ENCODE assay signal across 1 cellular context in the genomic region with DNA sequence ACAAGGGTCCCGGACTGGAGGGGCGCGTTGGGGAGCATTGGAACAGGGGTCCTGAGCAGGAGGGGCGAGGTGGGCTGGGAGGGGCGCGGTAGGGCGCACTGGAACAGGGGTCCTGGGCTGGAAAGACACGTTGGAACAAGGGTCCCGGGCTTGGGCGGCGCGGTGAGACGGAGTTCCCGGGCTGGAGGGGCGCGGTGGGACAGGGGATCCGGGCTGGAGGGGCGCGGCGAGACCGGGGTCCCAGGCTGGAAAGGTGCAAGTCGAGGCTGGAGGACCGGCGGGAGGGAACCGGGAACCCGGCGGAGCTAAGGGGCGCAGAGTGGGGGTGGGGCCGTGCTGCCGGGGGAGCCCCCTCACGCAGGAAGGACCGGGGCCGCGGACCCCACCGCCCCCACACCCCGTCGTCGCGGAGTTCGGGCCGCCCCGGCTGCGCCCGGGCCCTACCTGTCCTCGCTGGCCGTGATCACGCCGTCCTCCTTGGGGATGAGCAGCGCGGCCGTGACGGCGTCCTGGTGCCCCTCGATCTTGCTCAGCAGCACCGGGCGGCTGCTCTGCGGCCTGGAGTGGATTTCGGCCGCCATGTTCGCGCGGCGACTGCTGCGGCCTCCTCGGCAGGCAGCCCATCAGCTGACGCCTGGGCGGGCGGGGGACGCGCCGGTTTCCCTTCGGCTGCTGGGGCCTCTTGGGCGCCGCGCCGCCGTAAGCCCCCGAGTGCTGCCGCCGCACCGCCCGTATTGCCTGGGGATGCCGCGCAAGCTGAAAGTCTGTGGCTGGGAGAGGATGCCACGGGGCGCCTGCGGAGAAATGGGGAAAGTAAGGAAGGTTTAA.
TF ChIP-seq lines count a peak whose summit lies in the region.

A gene with protein sequence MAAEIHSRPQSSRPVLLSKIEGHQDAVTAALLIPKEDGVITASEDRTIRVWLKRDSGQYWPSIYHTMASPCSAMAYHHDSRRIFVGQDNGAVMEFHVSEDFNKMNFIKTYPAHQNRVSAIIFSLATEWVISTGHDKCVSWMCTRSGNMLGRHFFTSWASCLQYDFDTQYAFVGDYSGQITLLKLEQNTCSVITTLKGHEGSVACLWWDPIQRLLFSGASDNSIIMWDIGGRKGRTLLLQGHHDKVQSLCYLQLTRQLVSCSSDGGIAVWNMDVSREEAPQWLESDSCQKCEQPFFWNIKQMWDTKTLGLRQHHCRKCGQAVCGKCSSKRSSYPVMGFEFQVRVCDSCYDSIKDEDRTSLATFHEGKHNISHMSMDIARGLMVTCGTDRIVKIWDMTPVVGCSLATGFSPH (minus strand): TSS at position 632 of the 828 bp plus-strand sequence. CDS start 51 bp downstream, at position 581.

TF ChIP-seq in K562, 482 proteins besides CTCF, POLR2A, EP300 and RAD21 (continued from another document and continues in another):
- TF ChIP-seq, protein P1, sequence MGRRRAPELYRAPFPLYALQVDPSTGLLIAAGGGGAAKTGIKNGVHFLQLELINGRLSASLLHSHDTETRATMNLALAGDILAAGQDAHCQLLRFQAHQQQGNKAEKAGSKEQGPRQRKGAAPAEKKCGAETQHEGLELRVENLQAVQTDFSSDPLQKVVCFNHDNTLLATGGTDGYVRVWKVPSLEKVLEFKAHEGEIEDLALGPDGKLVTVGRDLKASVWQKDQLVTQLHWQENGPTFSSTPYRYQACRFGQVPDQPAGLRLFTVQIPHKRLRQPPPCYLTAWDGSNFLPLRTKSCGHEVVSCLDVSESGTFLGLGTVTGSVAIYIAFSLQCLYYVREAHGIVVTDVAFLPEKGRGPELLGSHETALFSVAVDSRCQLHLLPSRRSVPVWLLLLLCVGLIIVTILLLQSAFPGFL (CRISPR knock-in tag; IDR thresholded peaks at IDR 0.05): 0 out of 2 replicates have a peak, but pooled peaks have one; percentile 54
- TF ChIP-seq SAFB2 (IDR thresholded peaks at IDR 0.05; ENCODE audit: borderline replicate concordance, low read depth, low read length, severe bottlenecking): no peak
- 0 out of 2 replicates have a peak, but pooled peaks have one; percentile 42 for TF ChIP-seq SP1 (CRISPR knock-in tag; IDR thresholded peaks at IDR 0.05)
- TF ChIP-seq USF1 (CRISPR knock-in tag; IDR thresholded peaks at IDR 0.05): peak; percentile 74
- TF ChIP-seq ZNF165 (CRISPR knock-in tag; IDR thresholded peaks at IDR 0.05; ENCODE audit: borderline replicate concordance): no peak
- TF ChIP-seq NR2F6 (CRISPR knock-in tag; IDR thresholded peaks at IDR 0.05): no peak
- no peak for TF ChIP-seq MXI1 (IDR thresholded peaks at IDR 0.05; ENCODE audit: low read depth, low read length)
- TF ChIP-seq, protein P2, sequence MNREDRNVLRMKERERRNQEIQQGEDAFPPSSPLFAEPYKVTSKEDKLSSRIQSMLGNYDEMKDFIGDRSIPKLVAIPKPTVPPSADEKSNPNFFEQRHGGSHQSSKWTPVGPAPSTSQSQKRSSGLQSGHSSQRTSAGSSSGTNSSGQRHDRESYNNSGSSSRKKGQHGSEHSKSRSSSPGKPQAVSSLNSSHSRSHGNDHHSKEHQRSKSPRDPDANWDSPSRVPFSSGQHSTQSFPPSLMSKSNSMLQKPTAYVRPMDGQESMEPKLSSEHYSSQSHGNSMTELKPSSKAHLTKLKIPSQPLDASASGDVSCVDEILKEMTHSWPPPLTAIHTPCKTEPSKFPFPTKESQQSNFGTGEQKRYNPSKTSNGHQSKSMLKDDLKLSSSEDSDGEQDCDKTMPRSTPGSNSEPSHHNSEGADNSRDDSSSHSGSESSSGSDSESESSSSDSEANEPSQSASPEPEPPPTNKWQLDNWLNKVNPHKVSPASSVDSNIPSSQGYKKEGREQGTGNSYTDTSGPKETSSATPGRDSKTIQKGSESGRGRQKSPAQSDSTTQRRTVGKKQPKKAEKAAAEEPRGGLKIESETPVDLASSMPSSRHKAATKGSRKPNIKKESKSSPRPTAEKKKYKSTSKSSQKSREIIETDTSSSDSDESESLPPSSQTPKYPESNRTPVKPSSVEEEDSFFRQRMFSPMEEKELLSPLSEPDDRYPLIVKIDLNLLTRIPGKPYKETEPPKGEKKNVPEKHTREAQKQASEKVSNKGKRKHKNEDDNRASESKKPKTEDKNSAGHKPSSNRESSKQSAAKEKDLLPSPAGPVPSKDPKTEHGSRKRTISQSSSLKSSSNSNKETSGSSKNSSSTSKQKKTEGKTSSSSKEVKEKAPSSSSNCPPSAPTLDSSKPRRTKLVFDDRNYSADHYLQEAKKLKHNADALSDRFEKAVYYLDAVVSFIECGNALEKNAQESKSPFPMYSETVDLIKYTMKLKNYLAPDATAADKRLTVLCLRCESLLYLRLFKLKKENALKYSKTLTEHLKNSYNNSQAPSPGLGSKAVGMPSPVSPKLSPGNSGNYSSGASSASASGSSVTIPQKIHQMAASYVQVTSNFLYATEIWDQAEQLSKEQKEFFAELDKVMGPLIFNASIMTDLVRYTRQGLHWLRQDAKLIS (CRISPR knock-in tag; IDR thresholded peaks at IDR 0.05): no peak; the same call in 1 of the 2 replicates
- no peak for TF ChIP-seq ZNF143 (CRISPR knock-in tag; IDR thresholded peaks at IDR 0.05)
- peak; percentile 58 for TF ChIP-seq GMEB1 (CRISPR knock-in tag; IDR thresholded peaks at IDR 0.05)
- peak; percentile 94 for TF ChIP-seq NEUROD1 (IDR thresholded peaks at IDR 0.05; ENCODE audit: borderline replicate concordance, low read depth, low read length, partially characterized antibody)
- TF ChIP-seq ZBTB1 (CRISPR knock-in tag; IDR thresholded peaks at IDR 0.05; ENCODE audit: borderline replicate concordance, low read depth): no peak
- no peak for TF ChIP-seq HES1 (IDR thresholded peaks at IDR 0.05; ENCODE audit: low read depth)
- no peak for TF ChIP-seq CEBPZ (IDR thresholded peaks at IDR 0.05; ENCODE audit: borderline replicate concordance, low read depth, low read length)
- 0 out of 2 replicates have a peak, but pooled peaks have one; percentile 39 for TF ChIP-seq OTX1 (CRISPR knock-in tag; IDR thresholded peaks at IDR 0.05)
- no peak for TF ChIP-seq RBM15 (IDR thresholded peaks at IDR 0.05; ENCODE audit: insufficient read depth, low read length)
- TF ChIP-seq PHB (CRISPR knock-in tag; IDR thresholded peaks at IDR 0.05): no peak
- peak; percentile 92 for TF ChIP-seq HMGN3 (IDR thresholded peaks at IDR 0.05; ENCODE audit: borderline replicate concordance, extremely low read depth, insufficient read length, low read depth, low read length)
- peak; percentile 51 for TF ChIP-seq CREB1 (IDR thresholded peaks at IDR 0.05)
- peak; percentile 60; the same call in 1 of the 2 replicates for TF ChIP-seq CREB1 (CRISPR knock-in tag; IDR thresholded peaks at IDR 0.05)
- TF ChIP-seq NFATC3 (IDR thresholded peaks at IDR 0.05): no peak
- TF ChIP-seq MAFK (IDR thresholded peaks at IDR 0.05; ENCODE audit: low read length): peak; percentile 91
- TF ChIP-seq MAZ (CRISPR knock-in tag; conservative IDR thresholded peaks at IDR 0.05 in 1 of 2, IDR thresholded peaks at IDR 0.05 in 1 of 2): peak; percentile 89 to 91
- TF ChIP-seq, protein P3, sequence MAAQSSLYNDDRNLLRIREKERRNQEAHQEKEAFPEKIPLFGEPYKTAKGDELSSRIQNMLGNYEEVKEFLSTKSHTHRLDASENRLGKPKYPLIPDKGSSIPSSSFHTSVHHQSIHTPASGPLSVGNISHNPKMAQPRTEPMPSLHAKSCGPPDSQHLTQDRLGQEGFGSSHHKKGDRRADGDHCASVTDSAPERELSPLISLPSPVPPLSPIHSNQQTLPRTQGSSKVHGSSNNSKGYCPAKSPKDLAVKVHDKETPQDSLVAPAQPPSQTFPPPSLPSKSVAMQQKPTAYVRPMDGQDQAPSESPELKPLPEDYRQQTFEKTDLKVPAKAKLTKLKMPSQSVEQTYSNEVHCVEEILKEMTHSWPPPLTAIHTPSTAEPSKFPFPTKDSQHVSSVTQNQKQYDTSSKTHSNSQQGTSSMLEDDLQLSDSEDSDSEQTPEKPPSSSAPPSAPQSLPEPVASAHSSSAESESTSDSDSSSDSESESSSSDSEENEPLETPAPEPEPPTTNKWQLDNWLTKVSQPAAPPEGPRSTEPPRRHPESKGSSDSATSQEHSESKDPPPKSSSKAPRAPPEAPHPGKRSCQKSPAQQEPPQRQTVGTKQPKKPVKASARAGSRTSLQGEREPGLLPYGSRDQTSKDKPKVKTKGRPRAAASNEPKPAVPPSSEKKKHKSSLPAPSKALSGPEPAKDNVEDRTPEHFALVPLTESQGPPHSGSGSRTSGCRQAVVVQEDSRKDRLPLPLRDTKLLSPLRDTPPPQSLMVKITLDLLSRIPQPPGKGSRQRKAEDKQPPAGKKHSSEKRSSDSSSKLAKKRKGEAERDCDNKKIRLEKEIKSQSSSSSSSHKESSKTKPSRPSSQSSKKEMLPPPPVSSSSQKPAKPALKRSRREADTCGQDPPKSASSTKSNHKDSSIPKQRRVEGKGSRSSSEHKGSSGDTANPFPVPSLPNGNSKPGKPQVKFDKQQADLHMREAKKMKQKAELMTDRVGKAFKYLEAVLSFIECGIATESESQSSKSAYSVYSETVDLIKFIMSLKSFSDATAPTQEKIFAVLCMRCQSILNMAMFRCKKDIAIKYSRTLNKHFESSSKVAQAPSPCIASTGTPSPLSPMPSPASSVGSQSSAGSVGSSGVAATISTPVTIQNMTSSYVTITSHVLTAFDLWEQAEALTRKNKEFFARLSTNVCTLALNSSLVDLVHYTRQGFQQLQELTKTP (IDR thresholded peaks at IDR 0.05; ENCODE audit: low read depth in 1 of 2, partially characterized antibody in 2 of 2): peak in 1 of 2 experiments; percentile 27
- no peak for TF ChIP-seq ETS2 (tag; IDR thresholded peaks at IDR 0.05; ENCODE audit: borderline replicate concordance, poor library complexity, severe bottlenecking)
- no peak for TF ChIP-seq DMBX1 (CRISPR knock-in tag; IDR thresholded peaks at IDR 0.05; ENCODE audit: borderline replicate concordance)
- TF ChIP-seq, protein P4, sequence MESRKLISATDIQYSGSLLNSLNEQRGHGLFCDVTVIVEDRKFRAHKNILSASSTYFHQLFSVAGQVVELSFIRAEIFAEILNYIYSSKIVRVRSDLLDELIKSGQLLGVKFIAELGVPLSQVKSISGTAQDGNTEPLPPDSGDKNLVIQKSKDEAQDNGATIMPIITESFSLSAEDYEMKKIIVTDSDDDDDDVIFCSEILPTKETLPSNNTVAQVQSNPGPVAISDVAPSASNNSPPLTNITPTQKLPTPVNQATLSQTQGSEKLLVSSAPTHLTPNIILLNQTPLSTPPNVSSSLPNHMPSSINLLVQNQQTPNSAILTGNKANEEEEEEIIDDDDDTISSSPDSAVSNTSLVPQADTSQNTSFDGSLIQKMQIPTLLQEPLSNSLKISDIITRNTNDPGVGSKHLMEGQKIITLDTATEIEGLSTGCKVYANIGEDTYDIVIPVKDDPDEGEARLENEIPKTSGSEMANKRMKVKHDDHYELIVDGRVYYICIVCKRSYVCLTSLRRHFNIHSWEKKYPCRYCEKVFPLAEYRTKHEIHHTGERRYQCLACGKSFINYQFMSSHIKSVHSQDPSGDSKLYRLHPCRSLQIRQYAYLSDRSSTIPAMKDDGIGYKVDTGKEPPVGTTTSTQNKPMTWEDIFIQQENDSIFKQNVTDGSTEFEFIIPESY (CRISPR knock-in tag; IDR thresholded peaks at IDR 0.05): no peak
- no peak for TF ChIP-seq ZBTB2 (IDR thresholded peaks at IDR 0.05)
- TF ChIP-seq ARID2 (IDR thresholded peaks at IDR 0.05): no peak
- peak; percentile 52; the same call in 1 of the 2 replicates for TF ChIP-seq L3MBTL2 (IDR thresholded peaks at IDR 0.05)
